16 cellular contexts compared by ENCODE assay signal in genomic region chr12:111361717-111362576, GRCh38. TPM values are rescaled to one million over a fixed set of nuclear protein-coding genes. Genes with fewer than 3 reads are reported as not detected.
DNase-seq lines count a peak whose midpoint lies in the region; ATAC-seq and TF ChIP-seq lines count a peak whose summit lies in the region.
"Had no signal": no experiment of that assay in that cellular context is flagged by ENCODE, and none has a peak within 500 bp of the region (broad histone marks: within the 10 kb centered on the region; RNA-seq: fewer than 3 reads in every experiment).

No MANE protein-coding gene starts in this region.

- intact Hi-C loops in lower lobe of right lung (cut with DNase I) = no loop called here

- H3K4me1 ChIP-seq in lower lobe of right lung (peaks cover 19% of the 10 kb centered on the region), Peyer's patch (peaks cover 0 to 16% (median 0%) of the 10 kb centered on the region in 4 donors)

- no peaks in the 10 kb centered on the region for H3K27me3 Mint-ChIP-seq in stimulated activated naive B cell treated with anti-CD40 and anti-IgM and Interleukin-4, amounts not matched to agents 10 μg/mL and 1 μg/mL and 100 μg/mL, for 72 hours
- H3K27me3 Mint-ChIP-seq: brain had no signal

- H3K27me3 ChIP-seq in lower lobe of right lung (ENCODE audit: low read depth) = no peaks in the 10 kb centered on the region
- H3K27me3 ChIP-seq in Peyer's patch = no peaks in the 10 kb centered on the region
- H3K27me3 ChIP-seq: tibial artery had no signal

- no peak for TF ChIP-seq CTCF in lower lobe of right lung (IDR thresholded peaks at IDR 0.05)
- no peak for TF ChIP-seq CTCF in Peyer's patch (IDR thresholded peaks at IDR 0.05)

- H3K4me1 Mint-ChIP-seq in stimulated activated naive B cell treated with anti-CD40 and anti-IgM and Interleukin-4, amounts not matched to agents 10 μg/mL and 1 μg/mL and 100 μg/mL, for 72 hours = peaks cover 55 to 59% of the 10 kb centered on the region in 2 donors

- no peaks in the 10 kb centered on the region for H3K9me3 Mint-ChIP-seq in stimulated activated naive B cell treated with anti-CD40 and anti-IgM and Interleukin-4, amounts not matched to agents 10 μg/mL and 1 μg/mL and 100 μg/mL, for 72 hours
- H3K9me3 Mint-ChIP-seq: brain had no signal

- H3K27ac Mint-ChIP-seq in stimulated activated naive B cell treated with anti-CD40 and anti-IgM and Interleukin-4, amounts not matched to agents 10 μg/mL and 1 μg/mL and 100 μg/mL, for 72 hours = peak overlapping the region; percentile 91

- H3K27ac ChIP-seq in lower lobe of right lung = peak overlapping the region; percentile 8
- H3K27ac ChIP-seq in Peyer's patch = no peak overlapping the region
- H3K27ac ChIP-seq: psoas muscle, tibial artery had no signal

- H3K36me3 ChIP-seq in lower lobe of right lung (peaks cover 35% of the 10 kb centered on the region), Peyer's patch (peaks cover 0 to 35% (median 0%) of the 10 kb centered on the region in 3 donors)

- no peak for TF ChIP-seq POLR2A in Peyer's patch (IDR thresholded peaks at IDR 0.05)

- DNase-seq in M059J (ENCODE audit: low read depth) (peak; percentile 60), lower lobe of right lung (peak; percentile 76), Peyer's patch (no peak), NAMALWA (ENCODE audit: low spot score) (no peak), NCI-H345 treated with DMSO at 0.1 percent for 48 hours (lab: John Stamatoyannopoulos, UW; ENCODE audit: unreplicated experiment) (no peak)
- no peak for DNase-seq in stimulated activated naive B cell treated with anti-CD40 and anti-IgM and Interleukin-4, amounts not matched to agents 10 μg/mL and 1 μg/mL and 100 μg/mL, for 72 hours
- DNase-seq: activated gamma-delta T cell treated with Interleukin-2 at 50 U/mL for 16 hours; effector CD4-positive, alpha-beta T cell; Karpas-422; NCI-H187; NCI-H510A; tibial artery had no signal

- peak overlapping the region in 1 of 2 donors; percentile 64 for H3K4me3 Mint-ChIP-seq in stimulated activated naive B cell treated with anti-CD40 and anti-IgM and Interleukin-4, amounts not matched to agents 10 μg/mL and 1 μg/mL and 100 μg/mL, for 72 hours
- H3K4me3 Mint-ChIP-seq: brain had no signal

- H3K9me3 ChIP-seq in lower lobe of right lung = no peaks in the 10 kb centered on the region
- H3K9me3 ChIP-seq in Peyer's patch = no peaks in the 10 kb centered on the region
- H3K9me3 ChIP-seq: psoas muscle, tibial artery had no signal

- ATAC-seq in esophagus mucosa = peak; percentile 8
- ATAC-seq in lower lobe of right lung = peak; percentile 81 to 88
- ATAC-seq in stimulated activated naive B cell treated with anti-CD40 and anti-IgM and Interleukin-4, amounts not matched to agents 10 μg/mL and 1 μg/mL and 100 μg/mL, for 72 hours (replicated peaks) = peak; percentile 28 to 34
- no peak for ATAC-seq in HG03039 (IDR thresholded peaks at IDR 0.05; ENCODE audit: unreplicated experiment)

- peaks cover 3 to 16% of the 10 kb centered on the region in 2 donors for H3K36me3 Mint-ChIP-seq in stimulated activated naive B cell treated with anti-CD40 and anti-IgM and Interleukin-4, amounts not matched to agents 10 μg/mL and 1 μg/mL and 100 μg/mL, for 72 hours

- H3K4me3 ChIP-seq in lower lobe of right lung (no peak overlapping the region), Peyer's patch (no peak overlapping the region)
- H3K4me3 ChIP-seq: psoas muscle, tibial artery had no signal

RNA-seq across cellular contexts. Expression of gene PHETA1, which starts 6.9 kb away (rescaled TPM):
- 2.3 and 3.9 TPM in 2 replicates for total RNA-seq in M059J (2014; rRNA removed; shearing (Covaris generic))
- total RNA-seq in esophagus mucosa (9.2 TPM), lower lobe of right lung (20.5 TPM), Peyer's patch (10 to 100 TPM; 43.2 to 64.6 (median 51.0) TPM)

RNA-seq across cellular contexts. Expression of gene SH2B3, which starts 43.8 kb away (rescaled TPM):
- total RNA-seq in M059J (2014; rRNA removed; shearing (Covaris generic)) = 31.5 and 48.6 TPM in 2 replicates
- total RNA-seq in esophagus mucosa = 1.8 TPM
- total RNA-seq in lower lobe of right lung = 49.5 TPM
- 10 to 100 TPM in 2 of 4 donors, 1 to 10 TPM in 2; 4.4 to 37.1 (median 8.4) TPM for total RNA-seq in Peyer's patch

Comparison
In these comparisons a context has a peak if more than half of its experiments do, and no peak if none do; other contexts are left out.
1. DNase-seq: peak in M059J (single experiment) and lower lobe of right lung (single experiment); none in stimulated activated naive B cell treated with anti-CD40 and anti-IgM and Interleukin-4, amounts not matched to agents 10 μg/mL and 1 μg/mL and 100 μg/mL, for 72 hours (single experiment), Peyer's patch (0 of 3), NAMALWA (single experiment) and NCI-H345 treated with DMSO at 0.1 percent for 48 hours (single experiment).